Comparison of ENCODE assay signal across 9 cellular contexts in genomic region chr10:122162566-122163181, GRCh38.
DNase-seq lines count a peak whose midpoint lies in the region; ATAC-seq and TF ChIP-seq lines count a peak whose summit lies in the region.
"Had no signal": no experiment of that assay in that cellular context is flagged by ENCODE, and none has a peak within 500 bp of the region (broad histone marks: within the 10 kb centered on the region; RNA-seq: fewer than 3 reads in every experiment).

No MANE protein-coding gene starts in this region.

- peak; percentile 41 for DNase-seq in DMS153 treated with DMSO at 0.1 percent for 48 hours (lab: John Stamatoyannopoulos, UW; ENCODE audit: unreplicated experiment)
- no peak for DNase-seq in SJSA1 (ENCODE audit: low read depth in 1 of 2, low spot score in 2 of 2)
- peak in 1 of 2 donors; percentile 39 for DNase-seq in heart right ventricle
- DNase-seq in prostate gland (ENCODE audit: low spot score), result no peak
- no peak for DNase-seq in thyroid gland
- DNase-seq in NCI-H2196 (lab: John Stamatoyannopoulos, UW; ENCODE audit: unreplicated experiment), result no peak
- no peak for DNase-seq in activated T-cell treated with anti-CD3 and anti-CD28 coated beads, Interleukin-2, amount 50 U/mL, for 48 hours
- no peak for DNase-seq in NCI-H2029 treated with DMSO at 0.1 percent for 48 hours (lab: John Stamatoyannopoulos, UW)

- ATAC-seq in heart right ventricle, result peak in 7 of 8 donors; percentile 3 to 71 (median 35)

- no peak overlapping the region for H3K27ac ChIP-seq in SJSA1
- H3K27ac ChIP-seq in heart right ventricle, result peak overlapping the region in 3 of 10 donors; percentile 19 to 45 (median 33)
- peak overlapping the region; percentile 41 for H3K27ac ChIP-seq in prostate gland
- peak overlapping the region in 1 of 3 donors; percentile 78 for H3K27ac ChIP-seq in thyroid gland
- H3K27ac ChIP-seq: epithelial cell of prostate had no signal

- 64 to 65% methylated on average over 16 of the region's 16 CpGs for WGBS in heart right ventricle, 2 donors
- 46% methylated on average over 16 of the region's 16 CpGs for WGBS in prostate gland
- 82 to 91% methylated on average over 8 of the region's 16 CpGs for WGBS in thyroid gland, 2 donors

- peaks cover 8% of the 10 kb centered on the region for H3K4me1 ChIP-seq in SJSA1 (replicated peaks)
- H3K4me1 ChIP-seq in heart right ventricle, result peaks cover 13 to 69% (median 40%) of the 10 kb centered on the region in 9 donors
- peaks cover 8% of the 10 kb centered on the region for H3K4me1 ChIP-seq in prostate gland (replicated peaks)
- peaks cover 29 to 32% of the 10 kb centered on the region in 2 donors for H3K4me1 ChIP-seq in thyroid gland

- TF ChIP-seq CTCF in heart right ventricle (IDR thresholded peaks at IDR 0.05) (no peak), prostate gland (IDR thresholded peaks at IDR 0.05) (peak in 1 of 4 experiments; percentile 28), thyroid gland (IDR thresholded peaks at IDR 0.05) (no peak)

- intact Hi-C loops in heart right ventricle (cut with DNase I), result no loop called here
- intact Hi-C loops in prostate gland (cut with DNase I), result loop anchor here (10.0 kb wide), 1 partner anchor 332 kb away; no protein-coding TSS in a partner anchor
- intact Hi-C loops in thyroid gland (cut with DNase I), result no loop called here

- no peak for TF ChIP-seq POLR2A in prostate gland (IDR thresholded peaks at IDR 0.05)
- no peak for TF ChIP-seq POLR2A in thyroid gland (IDR thresholded peaks at IDR 0.05)

- H3K9me3 ChIP-seq in SJSA1 (replicated peaks), result no peaks in the 10 kb centered on the region
- H3K9me3 ChIP-seq in heart right ventricle, result no peaks in the 10 kb centered on the region
- H3K9me3 ChIP-seq in prostate gland, result no peaks in the 10 kb centered on the region
- H3K9me3 ChIP-seq in thyroid gland, result no peaks in the 10 kb centered on the region

- peak overlapping the region; percentile 42; the same call in 1 of the 2 replicates for H3K4me3 ChIP-seq in SJSA1
- H3K4me3 ChIP-seq in heart right ventricle, result peak overlapping the region in 8 of 10 donors; percentile 27 to 60 (median 50)
- peak overlapping the region; percentile 22 to 28 for H3K4me3 ChIP-seq in prostate gland
- peak overlapping the region in 1 of 3 donors; percentile 20 for H3K4me3 ChIP-seq in thyroid gland (replicated peaks in 1 of 3)

- H3K36me3 ChIP-seq in SJSA1, result no peaks in the 10 kb centered on the region
- peaks cover 0 to 15% (median 0%) of the 10 kb centered on the region in 9 donors for H3K36me3 ChIP-seq in heart right ventricle
- H3K36me3 ChIP-seq in prostate gland, result no peaks in the 10 kb centered on the region
- H3K36me3 ChIP-seq in thyroid gland, result no peaks in the 10 kb centered on the region

- H3K27me3 ChIP-seq in SJSA1 (replicated peaks), result no peaks in the 10 kb centered on the region
- peaks cover 0 to 41% (median 0%) of the 10 kb centered on the region in 7 donors for H3K27me3 ChIP-seq in heart right ventricle
- no peaks in the 10 kb centered on the region for H3K27me3 ChIP-seq in prostate gland (replicated peaks; ENCODE audit: insufficient read depth)
- H3K27me3 ChIP-seq in thyroid gland, result no peaks in the 10 kb centered on the region
